Comparison of ENCODE assay signal across 1 cellular context in genomic region chr13:20704459-20705069, GRCh38.
TF ChIP-seq lines count a peak whose summit lies in the region.

No MANE protein-coding gene starts in this region.

TF ChIP-seq in IMR-90, 13 proteins besides CTCF, POLR2A, EP300 and RAD21 (continued from another document):
- TF ChIP-seq FOS (IDR thresholded peaks at IDR 0.05; ENCODE audit: low read depth, low read length): no peak
- no peak for TF ChIP-seq MAZ (IDR thresholded peaks at IDR 0.05; ENCODE audit: borderline replicate concordance, low read depth, low read length)
- TF ChIP-seq CHD1 (IDR thresholded peaks at IDR 0.05; ENCODE audit: low read depth, low read length): no peak
- no peak for TF ChIP-seq BHLHE40 (IDR thresholded peaks at IDR 0.05; ENCODE audit: low read depth, low read length)
- TF ChIP-seq CEBPB (IDR thresholded peaks at IDR 0.05; ENCODE audit: low read depth, low read length): no peak
- no peak for TF ChIP-seq ELK1 (IDR thresholded peaks at IDR 0.05; ENCODE audit: borderline replicate concordance, low read depth, low read length)
- no peak for TF ChIP-seq SMC3 (IDR thresholded peaks at IDR 0.05; ENCODE audit: low read depth, low read length)
- TF ChIP-seq MAFK (IDR thresholded peaks at IDR 0.05; ENCODE audit: low read depth, low read length): no peak
- no peak for TF ChIP-seq MXI1 (IDR thresholded peaks at IDR 0.05; ENCODE audit: borderline replicate concordance, low read depth, low read length)
